In genomic region chr4:81030617-81031388, GRCh38 we compare ENCODE assay signal across 9 cellular contexts. TPM values are rescaled to one million over a fixed set of nuclear protein-coding genes. Genes with fewer than 3 reads are reported as not detected.
DNase-seq lines count a peak whose midpoint lies in the region; ATAC-seq, FAIRE-seq and TF ChIP-seq lines count a peak whose summit lies in the region.
"Had no signal": no experiment of that assay in that cellular context is flagged by ENCODE, and none has a peak within 500 bp of the region (broad histone marks: within the 10 kb centered on the region; RNA-seq: fewer than 3 reads in every experiment).

BMP3 (plus strand) TSS chr4:81030708; CDS start chr4:81031285, 577 bp downstream.

- no peak within 1 kb of the TSS for H4K91ac ChIP-seq in H1 (replicated peaks; ENCODE audit: insufficient read length, low read length)

- POLR2A ChIA-PET in H1 (lab: Charles Lee; ENCODE audit: partially characterized antibody), result interaction anchor here (0.9 kb wide), 1 partner anchor 9 kb away, joined by 3 read pairs; no protein-coding TSS in a partner anchor

- TF ChIP-seq CTCF in OCI-LY3 (IDR thresholded peaks at IDR 0.05; ENCODE audit: low read depth, low read length) (no peak), H1 (IDR thresholded peaks at IDR 0.05; ENCODE audit: control extremely low read depth in 1 of 3, insufficient read depth in 1 of 3, low read depth in 1 of 3, low read length in 3 of 3) (no peak)

- H3K4me3 ChIP-seq in OCI-LY3 (ENCODE audit: low read length) (peak within 1 kb of the TSS; percentile 82), H1 (ENCODE audit: extremely low read depth in 1 of 4, insufficient read depth in 2 of 4, low read depth in 3 of 4, low read length in 4 of 4) (peak within 1 kb of the TSS; percentile 31 to 77 (median 63))

- H3K14ac ChIP-seq in H1 (ENCODE audit: insufficient read length), result no peak within 1 kb of the TSS

- H3K27me3 ChIP-seq in OCI-LY3 (ENCODE audit: low read depth, low read length), result peaks cover 28% of the 10 kb centered on the region
- peaks cover 5 to 41% (median 31%) of the 10 kb centered on the region in 4 experiments for H3K27me3 ChIP-seq in H1 (replicated peaks in 1 of 4; ENCODE audit: control insufficient read depth in 3 of 4, extremely low read depth in 1 of 4, insufficient read depth in 3 of 4, low read length in 3 of 4)

- H3K4me2 ChIP-seq in OCI-LY3 (ENCODE audit: low read length), result peak within 1 kb of the TSS; percentile 85
- H3K4me2 ChIP-seq in H1 (ENCODE audit: insufficient read depth in 1 of 2, low read depth in 2 of 2, low read length in 2 of 2), result peak within 1 kb of the TSS; percentile 94 to 100

- no peak for ATAC-seq in HG03039 (IDR thresholded peaks at IDR 0.05; ENCODE audit: unreplicated experiment)

- no peak for TF ChIP-seq POLR2A in H1 (IDR thresholded peaks at IDR 0.05; ENCODE audit: control extremely low read depth in 1 of 2, low read depth in 2 of 2, low read length in 2 of 2)

- H3K9ac ChIP-seq in OCI-LY3 (ENCODE audit: low read length) (peak within 1 kb of the TSS; percentile 42), H1 (replicated peaks in 1 of 4; ENCODE audit: extremely low read depth in 1 of 4, low read depth in 3 of 4, low read length in 3 of 4) (no peak within 1 kb of the TSS; a peak in 1 of 7 replicates)

- no peak within 1 kb of the TSS for H2BK20ac ChIP-seq in H1 (ENCODE audit: low read length)

- CTCF ChIA-PET in H1 (lab: Charles Lee; ENCODE audit: partially characterized antibody), result interaction anchor here (0.5 to 6.6 kb wide), 11 partner anchors 9 to 845 kb away, joined by 3 to 48 read pairs (median 6); no protein-coding TSS in a partner anchor

- no peak within 1 kb of the TSS for H3K18ac ChIP-seq in H1 (ENCODE audit: extremely low read depth, low read length)

- no peak within 1 kb of the TSS for H3K56ac ChIP-seq in H1 (replicated peaks; ENCODE audit: insufficient read length, low read depth, low read length)

- H2BK12ac ChIP-seq in H1 (ENCODE audit: low read depth, low read length), result no peak within 1 kb of the TSS

- H3K4me1 ChIP-seq in OCI-LY3 (ENCODE audit: low read length) (peaks cover 27% of the 10 kb centered on the region), H1 (replicated peaks in 1 of 4; ENCODE audit: control insufficient read depth in 3 of 4, insufficient read depth in 4 of 4, low read length in 3 of 4) (peaks cover 0 to 6% (median 2%) of the 10 kb centered on the region in 4 experiments; a peak in 4 of 7 replicates)

- H4K5ac ChIP-seq in H1 (ENCODE audit: insufficient read length, low read depth, low read length), result no peak within 1 kb of the TSS

- no peak within 1 kb of the TSS for H2BK5ac ChIP-seq in H1 (ENCODE audit: low read depth, low read length)

- no peak within 1 kb of the TSS for H2BK15ac ChIP-seq in H1 (ENCODE audit: low read length)

- TF ChIP-seq EP300 in H1 (IDR thresholded peaks at IDR 0.05; ENCODE audit: borderline replicate concordance in 1 of 2, low read depth in 2 of 2, low read length in 2 of 2), result no peak

- peak; percentile 60 for DNase-seq in NCI-H748 (lab: John Stamatoyannopoulos, UW; ENCODE audit: unreplicated experiment)
- no peak for DNase-seq in NCI-H748 treated with DMSO at 0.1 percent for 48 hours (lab: John Stamatoyannopoulos, UW)
- DNase-seq in H1 (ENCODE audit: low read depth in 1 of 2, low spot score in 2 of 2), result peak in 1 of 2 experiments; percentile 73
- peak; percentile 33 for DNase-seq in myocyte (ENCODE audit: low read depth)
- no peak for DNase-seq in HTR-8/SVneo (ENCODE audit: insufficient read length, low spot score)
- no peak for DNase-seq in NOMO-1 treated with DMSO at 0.1 percent for 48 hours (lab: John Stamatoyannopoulos, UW; ENCODE audit: unreplicated experiment)

- FAIRE-seq in H1 (lab: Jason Lieb, UNC) (no peak), HTR-8/SVneo (lab: Jason Lieb, UNC) (no peak)
- FAIRE-seq: G401.6 had no signal

- WGBS in H1 (ENCODE audit: extremely low coverage in 1 of 2, insufficient coverage in 1 of 2, insufficient read length in 1 of 2, insufficient replicate concordance in 2 of 2, low coverage in 1 of 2, low lambda C conversion rate in 2 of 2, missing lambda C conversion rate in 1 of 2), 2 experiments, result 2% methylated on average over 67 of the region's 76 CpGs; no CpG with 5 or more reads in 1 of the 2 experiments

- H3K79me2 ChIP-seq in OCI-LY3 (ENCODE audit: low read length) (no peaks in the 10 kb centered on the region), H1 (ENCODE audit: control insufficient read depth in 1 of 2, insufficient read depth in 2 of 2, low read length in 2 of 2) (no peaks in the 10 kb centered on the region)

- H4K20me1 ChIP-seq in OCI-LY3 (ENCODE audit: insufficient read depth, low read length), result no peaks in the 10 kb centered on the region
- no peaks in the 10 kb centered on the region for H4K20me1 ChIP-seq in H1 (replicated peaks in 1 of 2; ENCODE audit: control insufficient read depth in 1 of 2, insufficient read depth in 2 of 2, low read length in 2 of 2)

- no peak within 1 kb of the TSS for H3K23ac ChIP-seq in H1 (ENCODE audit: insufficient read length)

- H2AFZ ChIP-seq in OCI-LY3 (ENCODE audit: low read depth, low read length) (peak within 1 kb of the TSS; percentile 26), H1 (ENCODE audit: low read length) (peak within 1 kb of the TSS; percentile 52)

- H3K79me1 ChIP-seq in H1 (ENCODE audit: low read depth, low read length), result no peaks in the 10 kb centered on the region

- TF ChIP-seq RAD21 in H1 (IDR thresholded peaks at IDR 0.05 in 1 of 2, conservative IDR thresholded peaks at IDR 0.05 in 1 of 2; ENCODE audit: low read depth in 2 of 2, low read length in 2 of 2), result no peak

- H3K27ac ChIP-seq in OCI-LY3 (ENCODE audit: low read length) (no peak within 1 kb of the TSS), H1 (ENCODE audit: low read depth, low read length) (no peak within 1 kb of the TSS)

- H3K36me3 ChIP-seq in OCI-LY3 (replicated peaks; ENCODE audit: low read depth, low read length), result no peaks in the 10 kb centered on the region
- no peaks in the 10 kb centered on the region for H3K36me3 ChIP-seq in H1 (ENCODE audit: control insufficient read depth in 2 of 4, insufficient read depth in 4 of 4, low read length in 3 of 4)

- H2BK120ac ChIP-seq in H1 (replicated peaks; ENCODE audit: low read depth, low read length), result no peak within 1 kb of the TSS

- no peak within 1 kb of the TSS for H2AK5ac ChIP-seq in H1 (ENCODE audit: low read depth, low read length)

- no peaks in the 10 kb centered on the region for H3K9me3 ChIP-seq in OCI-LY3 (ENCODE audit: insufficient read depth, low read length)
- no peaks in the 10 kb centered on the region for H3K9me3 ChIP-seq in H1 (ENCODE audit: insufficient read depth in 2 of 2, low read depth in 1 of 2, low read length in 1 of 2)

- H3K4ac ChIP-seq in H1 (replicated peaks; ENCODE audit: insufficient read length, low read depth, low read length), result no peak within 1 kb of the TSS

- peak within 1 kb of the TSS; percentile 57 for H4K8ac ChIP-seq in H1 (ENCODE audit: extremely low read depth, insufficient read depth, low read length)

- H3K23me2 ChIP-seq in H1 (ENCODE audit: low read depth, low read length), result peaks cover 20% of the 10 kb centered on the region; the same call in 1 of the 2 replicates

TF ChIP-seq in H1, 55 proteins besides CTCF, POLR2A, EP300 and RAD21 (continues in another document):
- TF ChIP-seq BCL11A (IDR thresholded peaks at IDR 0.05; ENCODE audit: low read depth in 2 of 2, low read length in 2 of 2) (no peak), BACH1 (IDR thresholded peaks at IDR 0.05; ENCODE audit: low read length) (0 out of 2 replicates have a peak, but pooled peaks have one; percentile 13), SIRT6 (IDR thresholded peaks at IDR 0.05; ENCODE audit: low read length) (no peak), SUZ12 (IDR thresholded peaks at IDR 0.05; ENCODE audit: low read length) (peak; percentile 90), KDM4A (IDR thresholded peaks at IDR 0.05; ENCODE audit: low read depth, low read length, severe bottlenecking) (peak; percentile 95), EZH2 (IDR thresholded peaks at IDR 0.05; ENCODE audit: low read depth, low read length, severe bottlenecking) (peak; percentile 83), CTBP2 (IDR thresholded peaks at IDR 0.05; ENCODE audit: borderline replicate concordance, insufficient read depth, insufficient read length, low read length) (peak; percentile 50), RBBP5 (IDR thresholded peaks at IDR 0.05; ENCODE audit: borderline replicate concordance, low read depth, low read length) (peak; percentile 22; the same call in 1 of the 2 replicates), JUND (IDR thresholded peaks at IDR 0.05; ENCODE audit: low read length) (no peak), E2F6 (IDR thresholded peaks at IDR 0.05) (peak; percentile 39; the same call in 1 of the 2 replicates), NANOG (IDR thresholded peaks at IDR 0.05; ENCODE audit: insufficient read depth, low read depth, low read length, poor library complexity, severe bottlenecking) (no peak)

RNA-seq across cellular contexts. Expression of gene BMP3, which starts in this region (rescaled TPM):
- 0.06 TPM in 1 of 2 replicates, not detected in the other for total RNA-seq in H1 (2021; fragmentation: NEBNext Ultra II Directional; extraction: Animal tissue kit (Norgen Biotek cat#: 25700))
- polyA plus RNA-seq in H1 (2011; rRNA removed), result 0.02 TPM in 1 of 2 replicates, not detected in the other
- 0.01 TPM for polyA plus RNA-seq in H1 (2011; cell fraction: cytosol; rRNA removed)
- polyA plus RNA-seq in H1 (2011; cell fraction: nucleus; rRNA removed), result not detected
- 0.03 TPM in 1 of 4 replicates, not detected in the others for polyA plus RNA-seq in H1 (2012, experiment 1 of 2)
- not detected for polyA plus RNA-seq in H1 (2012, experiment 2 of 2)
- 0.08 TPM for polyA plus RNA-seq in H1 (2013, experiment 1 of 2)
- 0.07 TPM for polyA plus RNA-seq in H1 (2013, experiment 2 of 2)
- polyA minus RNA-seq in H1 (2011; rRNA and poly(A)+ RNA removed), result not detected in 2 replicates
- not detected for polyA minus RNA-seq in H1 (2011; cell fraction: cytosol; rRNA and poly(A)+ RNA removed)
- polyA minus RNA-seq in H1 (2011; cell fraction: nucleus; rRNA and poly(A)+ RNA removed), result not detected
- 0.05 and 0.08 TPM in 2 replicates for total RNA-seq in myocyte
- 0.01 TPM for polyA plus RNA-seq in myocyte (2012)

Comparison
In these comparisons a context has a peak if more than half of its experiments do, and no peak if none do; other contexts are left out.
1. Peak in DNase-seq in myocyte; RNA of the gene not detected or under 1 TPM.